In genomic region chr1:207268337-207268736, GRCh38 we compare ENCODE assay signal across 28 cellular contexts.
"Had no signal": no experiment of that assay in that cellular context is flagged by ENCODE, and none has a peak within 500 bp of the region (broad histone marks: within the 10 kb centered on the region; RNA-seq: fewer than 3 reads in every experiment).

No MANE protein-coding gene starts in this region.

- H3K27ac Mint-ChIP-seq: activated CD4-positive, alpha-beta T cell treated with anti-CD3 and anti-CD28 coated beads, Interleukin-2, amount 10 ng/mL, durations not matched to agents 24 days and 14 days; activated CD8-positive, alpha-beta T cell treated with anti-CD3 and anti-CD28 coated beads for 36 hours; activated naive CD8-positive, alpha-beta T cell treated with anti-CD3 and anti-CD28 coated beads for 36 hours; activated T-cell treated with anti-CD3 and anti-CD28 coated beads, Interleukin-2, amount 50 U/mL, for 72 hours; activated T-helper 17 cell treated with anti-CD3 and anti-CD28 coated beads, Interleukin-2, amount 50 U/mL, for 72 hours; T-helper 1 cell treated with Interleukin-12 subunit alpha and Interleukin-12 subunit beta and Interleukin-4 antibody, amounts not matched to agents 30 μg/mL and 1 μg/mL, for 36 hours; T-helper 2 cell treated with Interferon-gamma antibody and Interleukin-4, amounts not matched to agents 5 μg/mL and 100 μg/mL, for 36 hours had no signal

- H3K27me3 ChIP-seq: brain microvascular endothelial cell, SJSA1 had no signal

- H3K4me3 ChIP-seq: K562, SJSA1 had no signal

- DNase-seq: activated CD4-positive, alpha-beta T cell treated with anti-CD3 and anti-CD28 coated beads, Interleukin-2, amount 10 ng/mL, durations not matched to agents 24 days and 14 days; activated CD4-positive, alpha-beta T cell treated with anti-CD3 and anti-CD28 coated beads, Interleukin-2, amount 50 U/mL, for 4 hours; activated CD8-positive, alpha-beta T cell treated with anti-CD3 and anti-CD28 coated beads for 36 hours; activated effector memory CD4-positive, alpha-beta T cell treated with anti-CD3 and anti-CD28 coated beads, Interleukin-2, amount 50 U/mL, for 16 hours; activated naive CD4-positive, alpha-beta T cell; activated naive CD4-positive, alpha-beta T cell treated with anti-CD3 and anti-CD28 coated beads, Interleukin-2, amount 50 U/mL, for 16 hours; activated naive CD8-positive, alpha-beta T cell treated with anti-CD3 and anti-CD28 coated beads for 36 hours; activated T-cell treated with anti-CD3 and anti-CD28 coated beads, Interleukin-2, amount 50 U/mL, for 1 hour; activated T-cell treated with anti-CD3 and anti-CD28 coated beads, Interleukin-2, amount 50 U/mL, for 72 hours; amniotic stem cell; aorta; brain microvascular endothelial cell; central memory CD4-positive, alpha-beta T cell; NCI-H1105; NCI-H1417 treated with DMSO at 0.1 percent for 48 hours; NCI-H187 treated with DMSO at 0.1 percent for 48 hours; NCI-H2081 treated with DMSO at 0.1 percent for 48 hours; NCI-H2171; NCI-H510A; NCI-H526 treated with DMSO at 0.1 percent for 48 hours; SHP77 treated with DMSO at 0.1 percent for 48 hours; SK-N-SH had no signal

- H3K36me3 Mint-ChIP-seq: activated naive CD8-positive, alpha-beta T cell treated with anti-CD3 and anti-CD28 coated beads for 36 hours had no signal

- H3K36me3 ChIP-seq: brain microvascular endothelial cell, SJSA1 had no signal

- H3K4me3 Mint-ChIP-seq: activated CD4-positive, alpha-beta T cell treated with anti-CD3 and anti-CD28 coated beads, Interleukin-2, amount 10 ng/mL, durations not matched to agents 24 days and 14 days; activated CD8-positive, alpha-beta T cell treated with anti-CD3 and anti-CD28 coated beads for 36 hours; activated naive CD8-positive, alpha-beta T cell treated with anti-CD3 and anti-CD28 coated beads for 36 hours; activated T-cell treated with anti-CD3 and anti-CD28 coated beads, Interleukin-2, amount 50 U/mL, for 72 hours; activated T-helper 17 cell treated with anti-CD3 and anti-CD28 coated beads, Interleukin-2, amount 50 U/mL, for 72 hours; T-helper 1 cell treated with Interleukin-12 subunit alpha and Interleukin-12 subunit beta and Interleukin-4 antibody, amounts not matched to agents 30 μg/mL and 1 μg/mL, for 36 hours; T-helper 2 cell treated with Interferon-gamma antibody and Interleukin-4, amounts not matched to agents 5 μg/mL and 100 μg/mL, for 36 hours had no signal

- H3K4me1 Mint-ChIP-seq: activated CD4-positive, alpha-beta T cell treated with anti-CD3 and anti-CD28 coated beads, Interleukin-2, amount 10 ng/mL, durations not matched to agents 24 days and 14 days; activated naive CD8-positive, alpha-beta T cell treated with anti-CD3 and anti-CD28 coated beads for 36 hours; activated T-helper 17 cell treated with anti-CD3 and anti-CD28 coated beads, Interleukin-2, amount 50 U/mL, for 72 hours had no signal

- H3K9me3 ChIP-seq: SJSA1, SK-N-SH had no signal

- H3K27me3 Mint-ChIP-seq: activated CD8-positive, alpha-beta T cell treated with anti-CD3 and anti-CD28 coated beads for 36 hours; activated naive CD8-positive, alpha-beta T cell treated with anti-CD3 and anti-CD28 coated beads for 36 hours; activated T-helper 17 cell treated with anti-CD3 and anti-CD28 coated beads, Interleukin-2, amount 50 U/mL, for 72 hours had no signal

- H3K27ac ChIP-seq: brain microvascular endothelial cell, SJSA1 had no signal

- H3K4me1 ChIP-seq: SJSA1 had no signal

- ATAC-seq: activated CD8-positive, alpha-beta T cell treated with anti-CD3 and anti-CD28 coated beads for 36 hours; activated T-cell treated with anti-CD3 and anti-CD28 coated beads, Interleukin-2, amount 50 U/mL, for 72 hours; activated T-helper 17 cell treated with anti-CD3 and anti-CD28 coated beads, Interleukin-2, amount 50 U/mL, for 72 hours; K562; Panc1 had no signal
